26 cellular contexts compared by ENCODE assay signal in genomic region chr10:12479437-12479844, GRCh38.
"Had no signal": no experiment of that assay in that cellular context is flagged by ENCODE, and none has a peak within 500 bp of the region (broad histone marks: within the 10 kb centered on the region; RNA-seq: fewer than 3 reads in every experiment).

No MANE protein-coding gene starts in this region.

- H3K27me3 Mint-ChIP-seq: type B pancreatic cell had no signal

- H3K9me3 ChIP-seq: gastrocnemius medialis, left lung, neutrophil, pancreas, right lobe of liver, tibial artery had no signal

- H3K4me3 Mint-ChIP-seq: dendritic cell treated with granulocyte-macrophage colony-stimulating factor and Interleukin-4, amounts not matched to agents 40 ng/mL and 50 ng/mL, for 4 days; endodermal cell; natural killer cell; type B pancreatic cell had no signal

- H3K36me3 Mint-ChIP-seq: natural killer cell had no signal

- H3K4me3 ChIP-seq: gastrocnemius medialis, left lung, pancreas, right lobe of liver, stomach, tibial artery had no signal

- ATAC-seq: esophagus mucosa, gastrocnemius medialis, left lung, pancreas, right lobe of liver had no signal

- H3K36me3 ChIP-seq: gastrocnemius medialis, left lung, neutrophil, pancreas, right lobe of liver, stomach, tibial artery had no signal

- H3K27ac ChIP-seq: epithelial cell of prostate, gastrocnemius medialis, left lung, neutrophil, pancreas, right lobe of liver, stomach, tibial artery had no signal

- H3K9me3 Mint-ChIP-seq: dendritic cell treated with granulocyte-macrophage colony-stimulating factor and Interleukin-4, amounts not matched to agents 40 ng/mL and 50 ng/mL, for 4 days; natural killer cell had no signal

- H3K4me1 ChIP-seq: left lung, right lobe of liver had no signal

- H3K27me3 ChIP-seq: gastrocnemius medialis, neutrophil, pancreas, right lobe of liver, stomach, tibial artery had no signal

- DNase-seq: cerebellar nuclear complex; effector CD8-positive, alpha-beta T cell; endodermal cell; foreskin fibroblast; gastrocnemius medialis; head of caudate nucleus; kidney; left lung; mammary epithelial cell; natural killer cell; pancreas; right lobe of liver; small intestine; stimulated activated CD4-positive, alpha-beta T cell treated with anti-CD3 and anti-CD28 coated beads, Interleukin-12 subunit alpha, Interleukin-12 subunit beta, amount 100 ng/mL, for 4 hours; stimulated activated CD4-positive, alpha-beta T cell treated with anti-CD3 and anti-CD28 coated beads, Interleukin-1b, Interleukin-23, amount 100 ng/mL, for 48 hours; stimulated activated CD4-positive, alpha-beta T cell treated with anti-CD3 and anti-CD28 coated beads, Interleukin-4, amount 100 ng/mL, for 1 hour; stimulated activated CD8-positive, alpha-beta memory T cell treated with anti-CD3 and anti-CD28 coated beads, Interleukin-4, amount 100 ng/mL, for 48 hours; stimulated activated naive CD4-positive, alpha-beta T cell treated with Interleukin-2 at 50 U/mL for 16 hours; stomach; tibial artery had no signal

- H3K27ac Mint-ChIP-seq: dendritic cell treated with granulocyte-macrophage colony-stimulating factor and Interleukin-4, amounts not matched to agents 40 ng/mL and 50 ng/mL, for 4 days; endodermal cell; progenitor cell of endocrine pancreas; type B pancreatic cell had no signal
